Comparison of ENCODE assay signal across 1 cellular context in the genomic region with DNA sequence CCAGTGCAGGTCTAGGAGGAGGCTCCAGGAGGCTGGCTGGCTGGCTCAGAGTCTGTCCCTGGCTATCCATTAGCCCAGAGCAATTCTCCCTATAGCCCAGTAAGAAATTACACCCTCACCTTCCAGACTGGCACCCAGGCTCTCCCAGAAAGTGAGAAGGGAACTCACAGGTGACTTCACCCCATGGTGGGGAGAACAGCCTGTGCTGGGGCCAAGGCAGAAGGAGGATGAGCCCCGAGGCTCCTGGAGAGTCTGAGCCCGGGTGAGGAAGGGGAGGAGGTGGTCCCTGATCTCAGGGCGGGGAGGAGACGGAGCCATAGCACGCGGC.
TF ChIP-seq lines count a peak whose summit lies in the region.

No MANE protein-coding gene starts in this region.

TF ChIP-seq in WTC11, 78 proteins besides CTCF, POLR2A, EP300 and RAD21:
- 0 out of 2 replicates have a peak, but pooled peaks have one; percentile 8 for TF ChIP-seq KAT7 (CRISPR knock-in tag; IDR thresholded peaks at IDR 0.05; ENCODE audit: borderline replicate concordance)
